Comparison of ENCODE assay signal across 5 cellular contexts in genomic region chr13:111492958-111493357, GRCh38.
"Had no signal": no experiment of that assay in that cellular context is flagged by ENCODE, and none has a peak within 500 bp of the region (broad histone marks: within the 10 kb centered on the region; RNA-seq: fewer than 3 reads in every experiment).

No MANE protein-coding gene starts in this region.

- DNase-seq: IMR-90, KBM-7, KG1 had no signal

- FAIRE-seq: HTR-8/SVneo had no signal

- H3K27ac ChIP-seq: HL-60 had no signal
